Comparison of ENCODE assay signal across 9 cellular contexts in the genomic region with DNA sequence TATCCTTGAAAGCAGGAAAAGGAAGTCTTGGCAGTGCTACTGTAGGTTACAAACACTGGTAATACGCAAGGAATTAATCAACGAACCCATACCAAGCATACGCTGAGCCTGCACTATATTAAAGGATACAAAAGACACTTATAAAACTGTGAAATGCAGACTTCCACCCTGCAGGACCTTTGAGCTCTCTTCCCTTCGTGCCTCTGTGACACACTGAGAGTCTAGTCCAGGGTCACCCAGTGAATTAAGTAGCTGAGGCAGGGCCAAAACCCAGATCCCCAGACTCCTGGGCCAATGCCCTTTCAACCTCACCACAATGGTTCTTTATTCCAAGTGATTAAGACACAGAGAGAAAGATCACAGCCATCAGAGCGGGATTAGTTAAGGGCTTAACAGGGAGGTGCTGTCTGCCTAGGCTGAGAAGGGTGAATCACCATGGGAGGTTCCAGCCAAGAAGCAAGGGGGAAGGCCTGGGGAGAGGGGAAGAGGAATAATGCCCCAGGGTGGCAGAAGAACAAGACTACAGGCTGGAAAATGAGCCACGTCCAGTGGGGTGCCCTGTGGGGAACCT. TPM values are rescaled to one million over a fixed set of nuclear protein-coding genes. Genes with fewer than 3 reads are reported as not detected.
DNase-seq lines count a peak whose midpoint lies in the region; ATAC-seq, FAIRE-seq and TF ChIP-seq lines count a peak whose summit lies in the region.
"Had no signal": no experiment of that assay in that cellular context is flagged by ENCODE, and none has a peak within 500 bp of the region (broad histone marks: within the 10 kb centered on the region; RNA-seq: fewer than 3 reads in every experiment).

No MANE protein-coding gene starts in this region.

- H3K4me1 ChIP-seq in A549 = peaks cover 88% of the 10 kb centered on the region
- H3K4me1 ChIP-seq in ascending aorta = peaks cover 13 to 88% of the 10 kb centered on the region in 2 donors
- peaks cover 26 to 48% of the 10 kb centered on the region in 2 donors for H3K4me1 ChIP-seq in kidney (ENCODE audit: control insufficient read depth in 1 of 2, insufficient read depth in 1 of 2, low read depth in 1 of 2, low read length in 2 of 2)
- peaks cover 8 to 95% (median 82%) of the 10 kb centered on the region in 4 donors for H3K4me1 ChIP-seq in tibial nerve

- DNase-seq in A549 (ENCODE audit: low read depth in 1 of 2, low spot score in 1 of 2) (peak in 1 of 2 experiments; percentile 82), HT1080 (ENCODE audit: low read depth) (peak; percentile 95), ascending aorta (ENCODE audit: low spot score in 2 of 2) (peak; percentile 23 to 90), kidney (no peak), tibial nerve (ENCODE audit: low spot score in 2 of 2) (no peak), T-helper 9 cell (no peak), NCI-H2171 (lab: John Stamatoyannopoulos, UW) (no peak)
- DNase-seq: activated naive CD8-positive, alpha-beta T cell treated with anti-CD3 and anti-CD28 coated beads, Interleukin-2, amount 10 ng/mL, durations not matched to agents 7 days and 5 days had no signal

- no peaks in the 10 kb centered on the region for H3K36me3 ChIP-seq in ascending aorta
- no peaks in the 10 kb centered on the region for H3K36me3 ChIP-seq in kidney (ENCODE audit: control insufficient read depth in 1 of 2, insufficient read depth in 2 of 2, low read length in 2 of 2)
- H3K36me3 ChIP-seq in tibial nerve = peaks cover 0 to 6% (median 0%) of the 10 kb centered on the region in 3 donors

- H3K27me3 ChIP-seq in ascending aorta = no peaks in the 10 kb centered on the region
- H3K27me3 ChIP-seq in tibial nerve = no peaks in the 10 kb centered on the region

- ATAC-seq in A549 (peak; percentile 33 to 46), GM18498 (IDR thresholded peaks at IDR 0.05; ENCODE audit: unreplicated experiment) (no peak)

- H3K9me3 ChIP-seq in A549 (no peaks in the 10 kb centered on the region), ascending aorta (no peaks in the 10 kb centered on the region), kidney (ENCODE audit: control insufficient read depth in 1 of 2, low read length in 2 of 2) (no peaks in the 10 kb centered on the region), tibial nerve (no peaks in the 10 kb centered on the region)

- H3K4me3 ChIP-seq in A549 = peak overlapping the region; percentile 35
- peak overlapping the region; percentile 32 to 42 for H3K4me3 ChIP-seq in ascending aorta
- H3K4me3 ChIP-seq in kidney (ENCODE audit: low read length in 2 of 2) = peak overlapping the region in 1 of 2 donors; percentile 11
- H3K4me3 ChIP-seq in tibial nerve = no peak overlapping the region

- 4% methylated on average over 6 of the region's 6 CpGs for WGBS in A549 (ENCODE audit: missing lambda C conversion rate)
- 10 to 13% methylated on average over 6 of the region's 6 CpGs for WGBS in tibial nerve, 2 donors

- peak overlapping the region; percentile 94 for H3K4me2 ChIP-seq in A549

- peak; percentile 24 to 56; a peak in 4 of 5 replicates for TF ChIP-seq RAD21 in A549 (conservative IDR thresholded peaks at IDR 0.05 in 1 of 2, IDR thresholded peaks at IDR 0.05 in 1 of 2)

- POLR2A ChIA-PET in A549 (lab: Yijun Ruan, JAX) = interaction anchor here (0.6 to 10.2 kb wide), 12 partner anchors 9 to 53 kb away, joined by 3 to 152 read pairs (median 5); no protein-coding TSS in a partner anchor

- no peak overlapping the region for H3K9ac ChIP-seq in kidney (ENCODE audit: low read length in 2 of 2)

- CTCF ChIA-PET in A549 (lab: Yijun Ruan, JAX) = interaction anchor here (0.8 to 6.5 kb wide), 9 partner anchors 8 to 130 kb away, joined by 3 to 58 read pairs (median 4); no protein-coding TSS in a partner anchor

- intact Hi-C loops in ascending aorta (cut with DNase I) (loop anchor here (2.0 kb wide), 1 partner anchor 54 kb away; no protein-coding TSS in a partner anchor), kidney (cut with DNase I) (no loop called here)

- H3K27ac ChIP-seq in A549 = peak overlapping the region; percentile 97 to 99
- peak overlapping the region; percentile 98 to 99 for H3K27ac ChIP-seq in ascending aorta
- peak overlapping the region; percentile 40 to 64 for H3K27ac ChIP-seq in kidney (ENCODE audit: low read depth in 2 of 2, low read length in 2 of 2)
- peak overlapping the region; percentile 23 to 100 (median 98) for H3K27ac ChIP-seq in tibial nerve

- TF ChIP-seq CTCF in A549 (IDR thresholded peaks at IDR 0.05) (peak; percentile 30; the same call in 1 of the 3 replicates), ascending aorta (IDR thresholded peaks at IDR 0.05) (peak in 1 of 3 experiments; percentile 35), kidney (IDR thresholded peaks at IDR 0.05; ENCODE audit: borderline replicate concordance, extremely low read depth, insufficient read depth) (no peak), tibial nerve (IDR thresholded peaks at IDR 0.05) (no peak)

- TF ChIP-seq POLR2A in A549 (IDR thresholded peaks at IDR 0.05; ENCODE audit: low read length) = no peak
- TF ChIP-seq POLR2A in tibial nerve (IDR thresholded peaks at IDR 0.05) = no peak

- FAIRE-seq in A549 (lab: Jason Lieb, UNC) (peak; percentile 65), kidney (lab: Jason Lieb, UNC) (no peak)

- TF ChIP-seq EP300 in A549 (IDR thresholded peaks at IDR 0.05) (no peak), tibial nerve (IDR thresholded peaks at IDR 0.05) (peak in 1 of 2 donors; percentile 84)

TF ChIP-seq in A549, 52 proteins besides CTCF, POLR2A, EP300 and RAD21 (continues in another document):
- TF ChIP-seq TFCP2L1 (CRISPR knock-in tag; IDR thresholded peaks at IDR 0.05) (peak; percentile 34; the same call in 1 of the 2 replicates), TP53 (CRISPR knock-in tag; IDR thresholded peaks at IDR 0.05) (peak; percentile 82; the same call in 1 of the 2 replicates), GATA3 (IDR thresholded peaks at IDR 0.05; ENCODE audit: borderline replicate concordance) (0 out of 2 replicates have a peak, but pooled peaks have one; percentile 30), ZSCAN20 (CRISPR knock-in tag; IDR thresholded peaks at IDR 0.05) (no peak), JUN (IDR thresholded peaks at IDR 0.05) (peak; percentile 36 to 40; a peak in 1 of 5 replicates), SREBF2 (IDR thresholded peaks at IDR 0.05) (no peak), MAFK (IDR thresholded peaks at IDR 0.05; ENCODE audit: partially characterized antibody) (peak; percentile 72), REST (IDR thresholded peaks at IDR 0.05) (0 out of 2 replicates have a peak, but pooled peaks have one; percentile 19), CHD4 (IDR thresholded peaks at IDR 0.05; ENCODE audit: borderline replicate concordance) (no peak), POLR2AphosphoS2 (conservative IDR thresholded peaks at IDR 0.05; ENCODE audit: low read length) (0 out of 2 replicates have a peak, but pooled peaks have one; percentile 98), FOSB (CRISPR knock-in tag; IDR thresholded peaks at IDR 0.05) (peak; percentile 88)
- TF ChIP-seq, protein P1, sequence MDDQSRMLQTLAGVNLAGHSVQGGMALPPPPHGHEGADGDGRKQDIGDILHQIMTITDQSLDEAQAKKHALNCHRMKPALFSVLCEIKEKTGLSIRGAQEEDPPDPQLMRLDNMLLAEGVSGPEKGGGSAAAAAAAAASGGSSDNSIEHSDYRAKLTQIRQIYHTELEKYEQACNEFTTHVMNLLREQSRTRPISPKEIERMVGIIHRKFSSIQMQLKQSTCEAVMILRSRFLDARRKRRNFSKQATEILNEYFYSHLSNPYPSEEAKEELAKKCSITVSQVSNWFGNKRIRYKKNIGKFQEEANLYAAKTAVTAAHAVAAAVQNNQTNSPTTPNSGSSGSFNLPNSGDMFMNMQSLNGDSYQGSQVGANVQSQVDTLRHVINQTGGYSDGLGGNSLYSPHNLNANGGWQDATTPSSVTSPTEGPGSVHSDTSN (IDR thresholded peaks at IDR 0.05) = 0 out of 2 replicates have a peak, but pooled peaks have one; percentile 31

RNA-seq across cellular contexts. Expression of gene ANXA2, which starts 6.8 kb away (rescaled TPM):
- polyA plus RNA-seq in A549 (2011; rRNA removed) (5,725 and 5,746 TPM in 2 replicates), A549 (2017; fragmentation: RNase III; extraction: RNeasy Plus Mini Kit Qiagen cat#74134 plus additional on column Dnase treatment) (4,707 to 5,021 TPM (median 4,900 TPM) in 3 replicates), kidney (ENCODE audit: insufficient read depth, low read depth, low replicate concordance) (383 TPM)
- polyA plus RNA-seq in A549 (2012; cell fraction: cytosol; rRNA removed) = 4,340 and 4,409 TPM in 2 replicates
- 2,599 and 4,127 TPM in 2 replicates for polyA plus RNA-seq in A549 (2012; cell fraction: nucleus; rRNA removed)
- polyA minus RNA-seq in A549 (2011; rRNA and poly(A)+ RNA removed) = 4,094 and 4,183 TPM in 2 replicates
- 3,876 and 3,948 TPM in 2 replicates for total RNA-seq in HT1080 (2014; rRNA removed; shearing (Covaris generic))
- polyA plus RNA-seq in HT1080 (2015; cell fraction: cytosol; rRNA removed) = 3,764 and 3,966 TPM in 2 replicates
- 5,018 and 5,424 TPM in 2 replicates for polyA plus RNA-seq in HT1080 (2015; cell fraction: nucleus; rRNA removed)
- total RNA-seq in ascending aorta (730 TPM), kidney (867 TPM), tibial nerve (1,000 to 10,000 TPM in 2 of 4 donors, 100 to 1,000 TPM in 2; 747 to 1,181 (median 1,009) TPM)

Comparison
In these comparisons a context has a peak if more than half of its experiments do, and no peak if none do; other contexts are left out.
1. DNase-seq: peak in HT1080 (single experiment) and ascending aorta (2 of 2); none in kidney (single experiment), tibial nerve (0 of 2), T-helper 9 cell (single experiment) and NCI-H2171 (single experiment).
2. H3K4me3 ChIP-seq: peak in A549 (single experiment) and ascending aorta (2 of 2); none in tibial nerve (0 of 4).
3. Peak in every context shown above with its lines, with median percentiles within 50 percentile points of each other: H3K27ac ChIP-seq.